ENCODE assay signal across 13 cellular contexts in the genomic region with DNA sequence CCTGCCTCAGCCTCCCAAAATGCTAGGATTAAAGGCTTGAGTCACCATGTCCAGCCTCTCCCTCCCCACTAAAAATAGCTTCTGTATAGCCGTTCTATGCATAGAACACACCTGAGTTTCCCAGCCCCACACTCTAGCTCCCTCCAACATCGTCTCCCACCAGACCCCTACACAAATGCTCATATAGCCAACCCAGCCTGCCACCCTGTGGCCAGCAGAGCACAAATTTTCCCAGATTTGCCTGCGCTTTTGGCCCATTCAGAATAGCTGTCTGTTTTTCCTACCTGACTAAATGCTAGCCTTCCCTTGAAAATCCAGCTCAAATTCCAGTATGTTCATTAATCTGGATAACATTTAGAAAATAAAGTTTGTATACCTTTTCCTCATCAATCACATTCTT. TPM values are rescaled to one million over a fixed set of nuclear protein-coding genes. Genes with fewer than 3 reads are reported as not detected.
DNase-seq lines count a peak whose midpoint lies in the region; ATAC-seq and TF ChIP-seq lines count a peak whose summit lies in the region.
"Had no signal": no experiment of that assay in that cellular context is flagged by ENCODE, and none has a peak within 500 bp of the region (broad histone marks: within the 10 kb centered on the region; RNA-seq: fewer than 3 reads in every experiment).

No MANE protein-coding gene starts in this region.

- H3K27me3 ChIP-seq in CD8-positive, alpha-beta T cell (ENCODE audit: insufficient read depth, low read length), result no peaks in the 10 kb centered on the region
- H3K27me3 ChIP-seq: stomach had no signal

- intact Hi-C loops in CD8-positive, alpha-beta T cell (cut with DNase I, micrococcal nuclease), result loop anchor here (1.0 to 5.0 kb wide), 3 partner anchors 19 to 211 kb away; no protein-coding TSS in a partner anchor

- in situ Hi-C loops in ACHN (cut with HindIII; ENCODE audit: low pct_ligation_motif_present, low pct_unique_long_range_greater_than_20kb, low sequenced_read_pairs) (no loop called here), SK-MEL-5 (cut with HindIII; ENCODE audit: low pct_unique_long_range_greater_than_20kb, low sequenced_read_pairs) (no loop called here)

- H3K36me3 Mint-ChIP-seq in CD8-positive, alpha-beta T cell, result peaks cover 64% of the 10 kb centered on the region

- POLR2A ChIA-PET in CD8-positive, alpha-beta T cell (lab: Charles Lee), result interaction anchor here (0.5 to 2.1 kb wide), 6 partner anchors 12 to 170 kb away, joined by 3 to 7 read pairs (median 4); no protein-coding TSS in a partner anchor

- no peaks in the 10 kb centered on the region for H3K27me3 Mint-ChIP-seq in CD8-positive, alpha-beta T cell (ENCODE audit: low read depth)

- peaks cover 3% of the 10 kb centered on the region for H3K9me3 Mint-ChIP-seq in CD8-positive, alpha-beta T cell

- DNase-seq in ACHN, result peak; percentile 11
- peak in 1 of 7 experiments; percentile 49 for DNase-seq in CD8-positive, alpha-beta T cell
- DNase-seq in SK-MEL-5 (ENCODE audit: low read depth, low spot score), result peak; percentile 54
- no peak for DNase-seq in fibroblast of the aortic adventitia (ENCODE audit: low read depth)
- no peak for DNase-seq in ecto neural progenitor cell (ENCODE audit: low spot score)
- no peak for DNase-seq in HT-29 (ENCODE audit: low spot score)
- no peak for DNase-seq in NCI-H1436 (lab: John Stamatoyannopoulos, UW)
- DNase-seq: activated CD4-positive, alpha-beta T cell treated with anti-CD3 and anti-CD28 coated beads, Interleukin-2, amount 50 U/mL, for 4 hours; caudate nucleus; GF-D8; NCI-H1694 treated with DMSO at 0.1 percent for 48 hours; stomach had no signal

- no peak for ATAC-seq in CD8-positive, alpha-beta T cell
- no peak for ATAC-seq in GM21367 (IDR thresholded peaks at IDR 0.05; ENCODE audit: unreplicated experiment)

- TF ChIP-seq CTCF in CD8-positive, alpha-beta T cell (IDR thresholded peaks at IDR 0.05), result peak; percentile 21
- peak; percentile 34 for TF ChIP-seq CTCF in fibroblast of the aortic adventitia (IDR thresholded peaks at IDR 0.05; ENCODE audit: insufficient read depth, low read length)

- peaks cover 3% of the 10 kb centered on the region for H3K36me3 ChIP-seq in CD8-positive, alpha-beta T cell (ENCODE audit: insufficient read depth, low read length)
- H3K36me3 ChIP-seq: stomach had no signal

- peaks cover 93% of the 10 kb centered on the region for H3K4me1 Mint-ChIP-seq in CD8-positive, alpha-beta T cell (ENCODE audit: low read depth)

- peak overlapping the region; percentile 11 for H3K4me3 ChIP-seq in CD8-positive, alpha-beta T cell (ENCODE audit: low read depth, low read length)
- H3K4me3 ChIP-seq in fibroblast of the aortic adventitia (ENCODE audit: low read depth, low read length), result no peak overlapping the region
- H3K4me3 ChIP-seq: stomach had no signal

- no peaks in the 10 kb centered on the region for H3K9me3 ChIP-seq in CD8-positive, alpha-beta T cell (ENCODE audit: low read length)
- H3K9me3 ChIP-seq: stomach had no signal

- peak overlapping the region; percentile 98 for H3K27ac Mint-ChIP-seq in CD8-positive, alpha-beta T cell

- H3K27ac ChIP-seq in CD8-positive, alpha-beta T cell (ENCODE audit: low read depth, low read length), result peak overlapping the region; percentile 53
- H3K27ac ChIP-seq: stomach had no signal

- CTCF ChIA-PET in CD8-positive, alpha-beta T cell (lab: Charles Lee), result interaction anchor here (1.0 to 3.2 kb wide), 15 partner anchors 9 to 369 kb away, joined by 3 to 15 read pairs (median 5); no protein-coding TSS in a partner anchor

- H3K4me1 ChIP-seq in CD8-positive, alpha-beta T cell (ENCODE audit: insufficient read depth, low read length), result peaks cover 95% of the 10 kb centered on the region
- H3K4me1 ChIP-seq: stomach had no signal

- peak overlapping the region; percentile 75 for H3K4me3 Mint-ChIP-seq in CD8-positive, alpha-beta T cell

RNA-seq across cellular contexts. Expression of a gene that starts 22.8 kb away (rescaled TPM):
- 100 to 1,000 TPM; 138 to 142 TPM for total RNA-seq in CD8-positive, alpha-beta T cell
- 0.98 and 2.9 TPM in 2 replicates for total RNA-seq in SK-MEL-5 (2014; rRNA removed; shearing (Covaris generic))
- 0.37 and 0.87 TPM in 2 replicates for polyA plus RNA-seq in SK-MEL-5 (2015; cell fraction: cytosol; rRNA removed)
- polyA plus RNA-seq in SK-MEL-5 (2015; cell fraction: nucleus; rRNA removed), result 0.18 and 2.4 TPM in 2 replicates
- 0.33 and 1.6 TPM in 2 replicates for total RNA-seq in fibroblast of the aortic adventitia (ENCODE audit: low replicate concordance)
- 2.3 and 3.1 TPM in 2 replicates for total RNA-seq in HT-29 (2014; rRNA removed; shearing (Covaris generic))

RNA-seq across cellular contexts. Expression of a gene that starts 47.3 kb away (rescaled TPM):
- total RNA-seq in CD8-positive, alpha-beta T cell, result 1,000 to 10,000 TPM; 1,479 to 1,577 TPM
- 2,807 and 3,205 TPM in 2 replicates for total RNA-seq in SK-MEL-5 (2014; rRNA removed; shearing (Covaris generic))
- polyA plus RNA-seq in SK-MEL-5 (2015; cell fraction: cytosol; rRNA removed), result 1,216 and 2,119 TPM in 2 replicates
- 98.5 and 120 TPM in 2 replicates for polyA plus RNA-seq in SK-MEL-5 (2015; cell fraction: nucleus; rRNA removed)
- 3,849 and 4,291 TPM in 2 replicates for total RNA-seq in fibroblast of the aortic adventitia (ENCODE audit: low replicate concordance)
- 4,823 and 6,107 TPM in 2 replicates for total RNA-seq in HT-29 (2014; rRNA removed; shearing (Covaris generic))

Comparison
In these comparisons a context has a peak if more than half of its experiments do, and no peak if none do; other contexts are left out.
1. DNase-seq: peak in ACHN (single experiment) and SK-MEL-5 (single experiment); none in fibroblast of the aortic adventitia (single experiment), ecto neural progenitor cell (single experiment), HT-29 (single experiment) and NCI-H1436 (single experiment).
2. RNA of a gene that starts 22.8 kb away (total RNA-seq): 138 to 142 TPM in CD8-positive, alpha-beta T cell; 2.3 to 3.1 TPM in HT-29, 0.33 to 1.6 TPM in fibroblast of the aortic adventitia and 0.98 to 2.9 TPM in SK-MEL-5; every median in the first group is over 10 times any median in the second.